In genomic region chr11:18392434-18393321, GRCh38 we compare ENCODE assay signal across 1 cellular context.
TF ChIP-seq lines count a peak whose summit lies in the region.

No MANE protein-coding gene starts in this region.

TF ChIP-seq in HepG2, 621 proteins besides CTCF, POLR2A, EP300 and RAD21:
- TF ChIP-seq HOXD1 (CRISPR knock-in tag; IDR thresholded peaks at IDR 0.05) (no peak), ZNF121 (CRISPR knock-in tag; IDR thresholded peaks at IDR 0.05) (peak; percentile 77)
